In genomic region chr20:34269996-34270627, GRCh38 we compare ENCODE assay signal across 19 cellular contexts. TPM values are rescaled to one million over a fixed set of nuclear protein-coding genes. Genes with fewer than 3 reads are reported as not detected.
DNase-seq lines count a peak whose midpoint lies in the region; ATAC-seq and TF ChIP-seq lines count a peak whose summit lies in the region.
"Had no signal": no experiment of that assay in that cellular context is flagged by ENCODE, and none has a peak within 500 bp of the region (broad histone marks: within the 10 kb centered on the region; RNA-seq: fewer than 3 reads in every experiment).

No MANE protein-coding gene starts in this region.

- no peak overlapping the region for H2AK5ac ChIP-seq in mesendoderm (ENCODE audit: low read length)

- H2BK15ac ChIP-seq in mesendoderm (replicated peaks; ENCODE audit: low read depth) = no peak overlapping the region

- DNase-seq in A673 (ENCODE audit: low spot score) (peak; percentile 15), adipocyte (ENCODE audit: low read depth) (peak; percentile 34), fibroblast of mammary gland (ENCODE audit: low read depth) (peak; percentile 96), mesendoderm (no peak), upper lobe of right lung (no peak), EL (no peak), globus pallidus (ENCODE audit: low spot score) (no peak)
- DNase-seq: activated CD4-positive, CD25-positive, alpha-beta regulatory T cell; activated naive CD8-positive, alpha-beta T cell treated with anti-CD3 and anti-CD28 coated beads for 36 hours; immature natural killer cell; NCI-H1694; NCI-H524; psoas muscle; stimulated activated CD4-positive, alpha-beta T cell treated with anti-CD3 and anti-CD28 coated beads, Interleukin-4, amount 100 ng/mL, for 1 hour had no signal

- H3K56ac ChIP-seq in mesendoderm (ENCODE audit: low read length) = peak overlapping the region; percentile 42

- H2BK5ac ChIP-seq in mesendoderm (ENCODE audit: low read length) = no peak overlapping the region

- H2BK120ac ChIP-seq in mesendoderm (ENCODE audit: low read depth, low read length) = no peak overlapping the region

- H3K23ac ChIP-seq in mesendoderm (ENCODE audit: low read length) = no peak overlapping the region

- POLR2A ChIA-PET in A673 (lab: Charles Lee; ENCODE audit: low non-redundant PET) = interaction anchor here (0.5 kb wide), 1 partner anchor 18 kb away, joined by 4 read pairs; no protein-coding TSS in a partner anchor

- H3K4me3 ChIP-seq in A673 (ENCODE audit: low read depth, low read length, poor library complexity, severe bottlenecking) (no peak overlapping the region), adipocyte (ENCODE audit: low read length) (no peak overlapping the region), fibroblast of mammary gland (ENCODE audit: control insufficient read depth, low read depth, low read length) (no peak overlapping the region), mesendoderm (ENCODE audit: low read length) (no peak overlapping the region), upper lobe of right lung (no peak overlapping the region)
- H3K4me3 ChIP-seq: A549, HAP-1 had no signal

- H3K36me3 ChIP-seq in A673 (ENCODE audit: insufficient read depth, low read length, poor library complexity, severe bottlenecking) (peaks cover 11% of the 10 kb centered on the region), adipocyte (ENCODE audit: control insufficient read depth, insufficient read depth, low read length, severe bottlenecking) (peaks cover 5% of the 10 kb centered on the region), mesendoderm (ENCODE audit: control insufficient read depth, insufficient read depth, low read length) (no peaks in the 10 kb centered on the region), upper lobe of right lung (no peaks in the 10 kb centered on the region)

- no peak overlapping the region for H4K8ac ChIP-seq in mesendoderm (ENCODE audit: low read depth, low read length)

- H3K9ac ChIP-seq in adipocyte (ENCODE audit: low read length) (no peak overlapping the region), mesendoderm (ENCODE audit: low read length) (no peak overlapping the region)
- H3K9ac ChIP-seq: KMS-11 had no signal

- no peak overlapping the region for H3K4ac ChIP-seq in mesendoderm (ENCODE audit: low read depth, low read length)

- WGBS in mesendoderm (ENCODE audit: extremely low coverage, insufficient coverage, low lambda C conversion rate) = no CpG with 5 or more reads among the region's 9 CpGs

- H3K4me1 ChIP-seq in A673 (ENCODE audit: insufficient read depth, low read length, poor library complexity, severe bottlenecking) = no peaks in the 10 kb centered on the region
- H3K4me1 ChIP-seq in adipocyte (ENCODE audit: control insufficient read depth, insufficient read depth, low read length) = peaks cover 45% of the 10 kb centered on the region
- H3K4me1 ChIP-seq in mesendoderm (ENCODE audit: control insufficient read depth, low read depth, low read length) = no peaks in the 10 kb centered on the region
- peaks cover 4% of the 10 kb centered on the region for H3K4me1 ChIP-seq in upper lobe of right lung
- H3K4me1 ChIP-seq: A549, foreskin keratinocyte, HAP-1, psoas muscle had no signal

- no peaks in the 10 kb centered on the region for H3K79me1 ChIP-seq in mesendoderm (ENCODE audit: low read length)

- H3K9me3 ChIP-seq in A673 (ENCODE audit: low read depth, low read length, poor library complexity, severe bottlenecking) = no peaks in the 10 kb centered on the region
- no peaks in the 10 kb centered on the region for H3K9me3 ChIP-seq in adipocyte (ENCODE audit: control insufficient read depth, low read length)
- H3K9me3 ChIP-seq in upper lobe of right lung = no peaks in the 10 kb centered on the region
- H3K9me3 ChIP-seq: A549, HAP-1, psoas muscle had no signal

- ATAC-seq in upper lobe of right lung (no peak), HG03378 (IDR thresholded peaks at IDR 0.05; ENCODE audit: unreplicated experiment) (no peak)

- no peak overlapping the region for H3K18ac ChIP-seq in mesendoderm (ENCODE audit: low read length)

- CTCF ChIA-PET in A673 (lab: Charles Lee) = no interaction called here

- no TSS peak for BruUV-seq in A673 (replicated peaks; lab: Mats Ljungman, UMichigan)

- H3K27ac ChIP-seq in A673 (ENCODE audit: low read depth, low read length, poor library complexity, severe bottlenecking) = no peak overlapping the region
- H3K27ac ChIP-seq in mesendoderm (ENCODE audit: low read depth, low read length) = no peak overlapping the region
- H3K27ac ChIP-seq in upper lobe of right lung = no peak overlapping the region
- H3K27ac ChIP-seq: A549, foreskin keratinocyte, KMS-11, psoas muscle had no signal

- H3K4me2 ChIP-seq in mesendoderm (ENCODE audit: low read length) = no peak overlapping the region
- H3K4me2 ChIP-seq: A549, KMS-11 had no signal

- H4K5ac ChIP-seq in mesendoderm (ENCODE audit: low read length) = no peak overlapping the region

- H3K27me3 ChIP-seq in A673 (replicated peaks; ENCODE audit: insufficient read depth, low read depth, low read length, poor library complexity) = no peaks in the 10 kb centered on the region
- H3K27me3 ChIP-seq in adipocyte (replicated peaks; ENCODE audit: control insufficient read depth, insufficient read depth, low read length) = no peaks in the 10 kb centered on the region
- H3K27me3 ChIP-seq in mesendoderm (ENCODE audit: insufficient read depth, low read length, poor library complexity) = no peaks in the 10 kb centered on the region
- H3K27me3 ChIP-seq in upper lobe of right lung = no peaks in the 10 kb centered on the region
- H3K27me3 ChIP-seq: foreskin keratinocyte had no signal

- H3K79me2 ChIP-seq in mesendoderm (ENCODE audit: control insufficient read depth, insufficient read depth, low read length) = no peaks in the 10 kb centered on the region

- no peak for TF ChIP-seq CTCF in A673 (conservative IDR thresholded peaks at IDR 0.05; ENCODE audit: low read depth, low read length)
- no peak for TF ChIP-seq CTCF in fibroblast of mammary gland (conservative IDR thresholded peaks at IDR 0.05; ENCODE audit: control insufficient read depth, insufficient read depth, low read depth, low read length)
- no peak for TF ChIP-seq CTCF in upper lobe of right lung (IDR thresholded peaks at IDR 0.05)

- intact Hi-C loops in A673 (cut with micrococcal nuclease; ENCODE audit: unreplicated experiment) (no loop called here), upper lobe of right lung (cut with DNase I) (no loop called here)

RNA-seq across cellular contexts. Expression of gene ASIP, which starts 28.9 kb away (rescaled TPM):
- total RNA-seq in A673 (2021) = 0.74 TPM in 1 of 2 replicates, not detected in the other
- polyA plus RNA-seq in mesendoderm (2013, experiment 1 of 2) = not detected
- polyA plus RNA-seq in mesendoderm (2013, experiment 2 of 2) = not detected
- total RNA-seq in upper lobe of right lung = not detected
- total RNA-seq: activated naive CD8-positive, alpha-beta T cell treated with anti-CD3 and anti-CD28 coated beads for 36 hours; foreskin keratinocyte; psoas muscle had no signal
- polyA plus RNA-seq: A549, foreskin keratinocyte had no signal

RNA-seq across cellular contexts. Expression of gene AHCY, which starts 33.0 kb away (rescaled TPM):
- total RNA-seq in A673 (2021) = 284 and 292 TPM in 2 replicates
- polyA plus RNA-seq in mesendoderm (2013, experiment 1 of 2) = 233 TPM
- polyA plus RNA-seq in mesendoderm (2013, experiment 2 of 2) = 236 TPM
- 59.6 TPM for total RNA-seq in upper lobe of right lung

Comparison
In these comparisons a context has a peak if more than half of its experiments do, and no peak if none do; other contexts are left out.
1. DNase-seq: peak in A673 (single experiment), adipocyte (single experiment) and fibroblast of mammary gland (single experiment); none in mesendoderm (single experiment), upper lobe of right lung (single experiment), EL (single experiment) and globus pallidus (single experiment).